18 cellular contexts compared by ENCODE assay signal in the genomic region with DNA sequence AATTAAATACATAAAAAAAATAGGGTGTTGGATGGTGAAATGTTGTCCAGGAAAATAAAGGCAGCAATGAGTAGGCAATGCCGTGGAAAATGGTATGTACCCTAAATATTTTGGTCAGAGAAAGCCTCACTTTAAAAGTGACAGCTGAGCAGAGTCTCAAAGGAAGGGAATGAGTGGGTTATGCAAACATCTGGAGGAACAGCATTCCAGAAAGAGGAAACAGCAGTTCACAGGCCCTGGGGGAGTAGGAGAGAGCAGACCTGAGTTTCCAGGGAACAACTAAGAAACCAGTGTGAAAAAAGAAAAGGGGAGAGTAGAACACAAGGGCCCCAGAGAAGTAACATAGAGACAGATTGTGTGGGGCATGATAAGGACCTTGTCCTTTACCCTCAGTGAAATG.
"Had no signal": no experiment of that assay in that cellular context is flagged by ENCODE, and none has a peak within 500 bp of the region (broad histone marks: within the 10 kb centered on the region; RNA-seq: fewer than 3 reads in every experiment).

No MANE protein-coding gene starts in this region.

- ATAC-seq: left cardiac atrium; naive thymus-derived CD8-positive, alpha-beta T cell; right lobe of liver; stimulated activated naive B cell treated with anti-CD40 and anti-IgM and Interleukin-4, amounts not matched to agents 10 μg/mL and 1 μg/mL and 100 μg/mL, for 72 hours had no signal

- DNase-seq: activated CD4-positive, alpha-beta T cell treated with anti-CD3 and anti-CD28 coated beads, Interleukin-2, amount 50 U/mL, for 4 hours; activated gamma-delta T cell; effector CD4-positive, alpha-beta T cell; esophagus squamous epithelium; glutamatergic neuron; hippocampal formation; immature natural killer cell; left cardiac atrium; naive thymus-derived CD8-positive, alpha-beta T cell; ovary; right lobe of liver; stimulated activated naive B cell treated with anti-CD40 and anti-IgM and Interleukin-4, amounts not matched to agents 10 μg/mL and 1 μg/mL and 100 μg/mL, for 72 hours; SW 1271; T-helper 2 cell; WERI-Rb-1 had no signal

- H3K27ac ChIP-seq: ascending aorta, breast epithelium, esophagus squamous epithelium, ovary, right lobe of liver, thoracic aorta, WERI-Rb-1 had no signal

- H3K9me3 ChIP-seq: ascending aorta, breast epithelium, esophagus squamous epithelium, ovary, right lobe of liver, thoracic aorta had no signal

- H3K4me3 ChIP-seq: ascending aorta, breast epithelium, esophagus squamous epithelium, ovary, right lobe of liver, thoracic aorta had no signal

- H3K36me3 ChIP-seq: ascending aorta, breast epithelium, esophagus squamous epithelium, ovary, right lobe of liver, thoracic aorta, WERI-Rb-1 had no signal

- H3K4me1 ChIP-seq: ascending aorta, breast epithelium, esophagus squamous epithelium, right lobe of liver had no signal

- H3K27me3 ChIP-seq: ascending aorta, breast epithelium, esophagus squamous epithelium, ovary, right lobe of liver had no signal
